ENCODE assay signal across 7 cellular contexts in genomic region chr2:39124770-39125075, GRCh38. TPM values are rescaled to one million over a fixed set of nuclear protein-coding genes. Genes with fewer than 3 reads are reported as not detected.
DNase-seq lines count a peak whose midpoint lies in the region; ATAC-seq and TF ChIP-seq lines count a peak whose summit lies in the region.

No MANE protein-coding gene starts in this region.

- H3K4me3 ChIP-seq in HL-60 (replicated peaks; ENCODE audit: insufficient read depth, low read length) (peak overlapping the region; percentile 78), epithelial cell of proximal tubule (ENCODE audit: low read depth, low read length) (peak overlapping the region; percentile 90), neutrophil (ENCODE audit: low read depth in 1 of 2, low read length in 1 of 2) (peak overlapping the region; percentile 87 to 88)

- H3K27ac ChIP-seq in HL-60 (replicated peaks) (peak overlapping the region; percentile 90), VCaP (peak overlapping the region; percentile 97), neutrophil (peak overlapping the region; percentile 76)

- no peaks in the 10 kb centered on the region for H3K36me3 ChIP-seq in neutrophil

- DNase-seq in HL-60 (ENCODE audit: low read depth in 1 of 2, low spot score in 1 of 2) (no peak), epithelial cell of proximal tubule (ENCODE audit: low read depth) (no peak), hippocampal formation (lab: John Stamatoyannopoulos, UW) (no peak)

- H3K4me1 ChIP-seq in neutrophil (ENCODE audit: control insufficient read depth in 1 of 2, insufficient read depth in 1 of 2, low read depth in 1 of 2, low read length in 1 of 2), result peaks cover 22 to 27% of the 10 kb centered on the region in 2 experiments

- H3K27me3 ChIP-seq in HL-60 (ENCODE audit: insufficient read depth, poor library complexity, severe bottlenecking) (no peaks in the 10 kb centered on the region), neutrophil (no peaks in the 10 kb centered on the region)

- no peaks in the 10 kb centered on the region for H3K9me3 ChIP-seq in neutrophil

- ATAC-seq in HG03378 (IDR thresholded peaks at IDR 0.05; ENCODE audit: unreplicated experiment), result no peak
- ATAC-seq in HG03175 (IDR thresholded peaks at IDR 0.05; ENCODE audit: unreplicated experiment), result no peak

- TF ChIP-seq CTCF in HL-60 (IDR thresholded peaks at IDR 0.05; ENCODE audit: insufficient read depth, low read length), result no peak
- no peak for TF ChIP-seq CTCF in VCaP (conservative IDR thresholded peaks at IDR 0.05)
- TF ChIP-seq CTCF in epithelial cell of proximal tubule (conservative IDR thresholded peaks at IDR 0.05; ENCODE audit: low read depth, low read length), result no peak
- TF ChIP-seq CTCF in neutrophil (IDR thresholded peaks at IDR 0.05), result no peak

RNA-seq across cellular contexts. Expression of gene SOS1, which starts 3.9 kb away (rescaled TPM):
- total RNA-seq in epithelial cell of proximal tubule, result 10.2 and 11.7 TPM in 2 replicates
